28 cellular contexts compared by ENCODE assay signal in genomic region chrX:46226422-46226821, GRCh38.
"Had no signal": no experiment of that assay in that cellular context is flagged by ENCODE, and none has a peak within 500 bp of the region (broad histone marks: within the 10 kb centered on the region; RNA-seq: fewer than 3 reads in every experiment).

No MANE protein-coding gene starts in this region.

- H3K4me1 ChIP-seq: neural progenitor cell, parathyroid adenoma, psoas muscle, spleen, suprapubic skin, testis, tibial artery, transverse colon, upper lobe of right lung, uterus had no signal

- H3K4me3 ChIP-seq: neural progenitor cell, ovary, psoas muscle, skin epidermis, smooth muscle cell, spleen, suprapubic skin, testis, tibial artery, transverse colon, upper lobe of right lung, uterus had no signal

- H3K9me3 ChIP-seq: ovary, psoas muscle, suprapubic skin, testis, tibial artery, transverse colon, upper lobe of right lung, uterus had no signal

- H3K27ac ChIP-seq: neural progenitor cell, ovary, parathyroid adenoma, psoas muscle, skin epidermis, spleen, suprapubic skin, testis, tibial artery, transverse colon, upper lobe of right lung, uterus had no signal

- ATAC-seq: natural killer cell; psoas muscle; right cardiac atrium; sciatic nerve; stimulated activated memory B cell treated with anti-CD40 and anti-IgM and Interleukin-4, amounts not matched to agents 10 μg/mL and 1 μg/mL and 100 μg/mL, for 72 hours; stimulated activated naive CD8-positive, alpha-beta T cell treated with anti-CD3 and anti-CD28 coated beads, Interleukin-15, amount 100 ng/mL, for 72 hours; stimulated activated naive CD8-positive, alpha-beta T cell treated with anti-CD3 and anti-CD28 coated beads, Interleukin-15, Interleukin-2, amounts not matched to agents 100 U/mL and 50 U/mL, for 24 hours; upper lobe of right lung had no signal

- H3K27me3 ChIP-seq: neural progenitor cell, ovary, spleen, suprapubic skin, testis, tibial artery, transverse colon, upper lobe of right lung, uterus had no signal

- H3K36me3 ChIP-seq: neural progenitor cell, ovary, spleen, suprapubic skin, tibial artery, transverse colon, upper lobe of right lung, uterus had no signal

- DNase-seq: natural killer cell; occipital lobe; ovary; posterior cingulate gyrus; psoas muscle; right cardiac atrium; spleen; stimulated activated CD4-positive, alpha-beta T cell treated with anti-CD3 and anti-CD28 coated beads, Interleukin-12 subunit alpha, Interleukin-12 subunit beta, amount 100 ng/mL, for 4 hours; stimulated activated CD4-positive, alpha-beta T cell treated with anti-CD3 and anti-CD28 coated beads, Interleukin-1b, Interleukin-23, amount 100 ng/mL, for 48 hours; stimulated activated CD4-positive, alpha-beta T cell treated with anti-CD3 and anti-CD28 coated beads, Interleukin-4, amount 100 ng/mL, for 1 hour; stimulated activated CD4-positive, alpha-beta T cell treated with anti-CD3 and anti-CD28 coated beads, Interleukin-4, amount 100 ng/mL, for 4 hours; stimulated activated CD8-positive, alpha-beta memory T cell treated with anti-CD3 and anti-CD28 coated beads, Interleukin-4, amount 100 ng/mL, for 48 hours; stimulated activated naive CD4-positive, alpha-beta T cell; stimulated activated naive CD8-positive, alpha-beta T cell treated with anti-CD3 and anti-CD28 coated beads, Interleukin-15, amount 100 ng/mL, for 72 hours; stimulated activated naive CD8-positive, alpha-beta T cell treated with anti-CD3 and anti-CD28 coated beads, Interleukin-15, Interleukin-2, amounts not matched to agents 100 U/mL and 50 U/mL, for 24 hours; substantia nigra; testis; tibial artery; transverse colon; upper lobe of right lung; uterus had no signal
